10 cellular contexts compared by ENCODE assay signal in genomic region chr2:46499392-46499785, GRCh38. TPM values are rescaled to one million over a fixed set of nuclear protein-coding genes. Genes with fewer than 3 reads are reported as not detected.
A peak's percentile ranks its signal among the peaks of the same experiment; 100 is the strongest.
DNase-seq lines count a peak whose midpoint lies in the region; ATAC-seq and TF ChIP-seq lines count a peak whose summit lies in the region.
"Had no signal": no experiment of that assay in that cellular context is flagged by ENCODE, and none has a peak within 500 bp of the region (broad histone marks: within the 10 kb centered on the region; RNA-seq: fewer than 3 reads in every experiment).

No MANE protein-coding gene starts in this region.

- in situ Hi-C loops in gastrocnemius medialis (cut with MboI; ENCODE audit: low sequenced_read_pairs in 4 of 4): no loop called here

- H3K27ac Mint-ChIP-seq in activated B cell treated with CpG ODN at 0.5 μM for 24 hours: no peak overlapping the region

- TF ChIP-seq POLR2A in gastrocnemius medialis (IDR thresholded peaks at IDR 0.05): no peak

- H3K27me3 ChIP-seq in heart right ventricle (no peaks in the 10 kb centered on the region), gastrocnemius medialis (no peaks in the 10 kb centered on the region)

- no peaks in the 10 kb centered on the region for H3K9me3 Mint-ChIP-seq in activated B cell treated with CpG ODN at 0.5 μM for 24 hours

- peak overlapping the region; percentile 53 for H3K4me3 ChIP-seq in GM12875 (ENCODE audit: low read depth, low read length)
- peak overlapping the region in 9 of 10 donors; percentile 50 to 77 (median 61) for H3K4me3 ChIP-seq in heart right ventricle
- peak overlapping the region; percentile 61 to 80 (median 70) for H3K4me3 ChIP-seq in gastrocnemius medialis

- H3K36me3 ChIP-seq in heart right ventricle (no peaks in the 10 kb centered on the region), gastrocnemius medialis (no peaks in the 10 kb centered on the region)

- CTCF ChIA-PET in activated B cell treated with CpG ODN at 0.5 μM for 24 hours (lab: Charles Lee): no interaction called here

- POLR2A ChIA-PET in activated B cell treated with CpG ODN at 0.5 μM for 24 hours (lab: Charles Lee): no interaction called here

- TF ChIP-seq CTCF in GM12875 (IDR thresholded peaks at IDR 0.05; ENCODE audit: borderline replicate concordance, insufficient read depth, low read depth, low read length): no peak
- TF ChIP-seq CTCF in activated B cell treated with CpG ODN at 0.5 μM for 24 hours (IDR thresholded peaks at IDR 0.05): no peak
- TF ChIP-seq CTCF in heart right ventricle (IDR thresholded peaks at IDR 0.05): peak in 1 of 9 donors; percentile 3
- TF ChIP-seq CTCF in gastrocnemius medialis (IDR thresholded peaks at IDR 0.05 in 4 of 5, conservative IDR thresholded peaks at IDR 0.05 in 1 of 5): no peak

- H3K4me3 Mint-ChIP-seq in activated B cell treated with CpG ODN at 0.5 μM for 24 hours: peak overlapping the region; percentile 92

- H3K4me1 ChIP-seq in heart right ventricle: peaks cover 0 to 30% (median 6%) of the 10 kb centered on the region in 9 donors
- peaks cover 0 to 6% of the 10 kb centered on the region in 2 donors for H3K4me1 ChIP-seq in gastrocnemius medialis

- H3K4me1 Mint-ChIP-seq in activated B cell treated with CpG ODN at 0.5 μM for 24 hours: peaks cover 18% of the 10 kb centered on the region

- peak overlapping the region; percentile 48 to 90 (median 83) for H3K27ac ChIP-seq in heart right ventricle
- peak overlapping the region; percentile 86 to 88 (median 86) for H3K27ac ChIP-seq in gastrocnemius medialis

- H3K36me3 Mint-ChIP-seq in activated B cell treated with CpG ODN at 0.5 μM for 24 hours (ENCODE audit: low read depth): peaks cover 4% of the 10 kb centered on the region

- ATAC-seq in activated B cell treated with CpG ODN at 0.5 μM for 24 hours (ENCODE audit: low read depth) (no peak), heart right ventricle (peak in 5 of 8 donors; percentile 5 to 31 (median 7)), gastrocnemius medialis (no peak), HG03457 (IDR thresholded peaks at IDR 0.05; ENCODE audit: unreplicated experiment) (no peak)

- no peaks in the 10 kb centered on the region for H3K27me3 Mint-ChIP-seq in activated B cell treated with CpG ODN at 0.5 μM for 24 hours

- intact Hi-C loops in activated B cell treated with CpG ODN at 0.5 μM for 24 hours (cut with micrococcal nuclease): no loop called here
- intact Hi-C loops in heart right ventricle (cut with DNase I): no loop called here
- intact Hi-C loops in gastrocnemius medialis (cut with DNase I; ENCODE audit: low total_unique reads): no loop called here

- WGBS in heart right ventricle, 2 donors: 30 to 31% methylated on average over 7 of the region's 7 CpGs

- DNase-seq in activated B cell treated with CpG ODN at 0.5 μM for 24 hours (no peak), heart right ventricle (no peak), gastrocnemius medialis (no peak), NCI-H510A (lab: John Stamatoyannopoulos, UW) (no peak), NCI-H128 (lab: John Stamatoyannopoulos, UW; ENCODE audit: unreplicated experiment) (no peak)
- DNase-seq in activated CD4-positive, CD25-positive, alpha-beta regulatory T cell treated with anti-CD3 and anti-CD28 coated beads, Interleukin-2, amount 50 U/mL, for 72 hours: no peak

- H3K9me3 ChIP-seq in heart right ventricle (no peaks in the 10 kb centered on the region), gastrocnemius medialis (no peaks in the 10 kb centered on the region)

RNA-seq across cellular contexts. Expression of gene TMEM247, which starts 20.0 kb away (rescaled TPM):
- total RNA-seq in activated B cell treated with CpG ODN at 0.5 μM for 24 hours: not detected in 2 replicates
- not detected for total RNA-seq in heart right ventricle
- polyA plus RNA-seq in heart right ventricle: not detected
- not detected for total RNA-seq in gastrocnemius medialis
- total RNA-seq: lung microvascular endothelial cell, SK-MEL-5 had no signal

RNA-seq across cellular contexts. Expression of gene RHOQ, which starts 42.9 kb away (rescaled TPM):
- 64.3 and 75.0 TPM in 2 replicates for total RNA-seq in activated B cell treated with CpG ODN at 0.5 μM for 24 hours
- total RNA-seq in heart right ventricle: 100 to 1,000 TPM; 364 to 568 (median 413) TPM
- polyA plus RNA-seq in heart right ventricle: 100 to 1,000 TPM; 139 to 202 TPM
- total RNA-seq in gastrocnemius medialis: 100 to 1,000 TPM; 116 to 139 (median 121) TPM

RNA-seq across cellular contexts. Expression of gene ATP6V1E2, which starts 43.0 kb away (rescaled TPM):
- total RNA-seq in activated B cell treated with CpG ODN at 0.5 μM for 24 hours (7.3 and 8.1 TPM in 2 replicates), heart right ventricle (1 to 10 TPM; 3.9 to 7.8 (median 5.6) TPM), gastrocnemius medialis (1 to 10 TPM; 2.0 to 4.7 (median 3.5) TPM)
- 1 to 10 TPM; 1.9 to 2.3 TPM for polyA plus RNA-seq in heart right ventricle

Comparison
In these comparisons a context has a peak if more than half of its experiments do, and no peak if none do; other contexts are left out.
1. ATAC-seq: peak in heart right ventricle (5 of 8); none in activated B cell treated with CpG ODN at 0.5 μM for 24 hours (single experiment), gastrocnemius medialis (0 of 2) and HG03457 (single experiment).
2. Peak in every context shown above with its lines, with median percentiles within 50 percentile points of each other: H3K4me3 ChIP-seq.